ENCODE assay signal across 9 cellular contexts in the genomic region with DNA sequence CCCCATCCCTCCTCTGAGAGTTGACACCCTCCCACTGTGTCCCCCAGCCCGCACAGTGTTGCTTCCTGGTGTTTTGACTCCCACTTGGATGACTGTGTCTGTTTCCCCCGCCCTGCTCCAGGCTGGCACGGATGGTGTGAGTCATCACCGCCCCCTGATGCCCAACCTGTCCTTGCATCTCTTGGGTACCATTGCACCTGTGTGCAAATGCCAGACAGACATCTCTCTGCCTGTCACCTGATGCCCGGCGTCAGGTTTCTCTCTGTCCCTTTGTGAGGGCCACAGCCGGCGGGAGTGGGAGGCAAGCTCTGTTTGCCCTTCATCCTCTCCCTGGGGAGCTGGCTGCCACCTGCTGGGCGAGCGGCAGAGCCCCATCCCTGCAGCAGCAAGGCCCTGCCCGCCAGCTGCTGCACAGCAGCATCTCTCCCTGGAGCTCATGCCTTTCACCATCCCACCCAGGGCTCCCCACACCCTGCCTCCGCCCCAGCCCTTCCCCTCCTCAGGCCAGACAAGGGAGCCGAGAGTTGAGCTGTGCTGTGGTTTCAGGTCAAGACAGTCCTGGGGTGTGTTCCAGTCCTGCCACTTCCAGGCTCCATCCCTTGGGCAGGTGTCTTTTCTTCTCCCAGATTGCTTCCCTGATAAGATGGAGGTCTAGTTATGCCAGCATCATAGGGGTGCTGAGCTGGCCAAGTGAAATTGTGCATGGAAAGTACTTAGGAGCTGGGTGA. TPM values are rescaled to one million over a fixed set of nuclear protein-coding genes. Genes with fewer than 3 reads are reported as not detected.
DNase-seq lines count a peak whose midpoint lies in the region; ATAC-seq and TF ChIP-seq lines count a peak whose summit lies in the region.
"Had no signal": no experiment of that assay in that cellular context is flagged by ENCODE, and none has a peak within 500 bp of the region (broad histone marks: within the 10 kb centered on the region; RNA-seq: fewer than 3 reads in every experiment).

No MANE protein-coding gene starts in this region.

- POLR2A ChIA-PET in HEK293T (lab: Yijun Ruan, JAX) = interaction anchor here (1.3 kb wide), 1 partner anchor 39 kb away, joined by 3 read pairs; no protein-coding TSS in a partner anchor

- peaks cover 9% of the 10 kb centered on the region in 2 donors for H3K4me1 Mint-ChIP-seq in effector memory CD8-positive, alpha-beta T cell (ENCODE audit: low read depth in 2 of 2)

- no peaks in the 10 kb centered on the region for H3K9me3 Mint-ChIP-seq in effector memory CD8-positive, alpha-beta T cell
- H3K9me3 Mint-ChIP-seq: dendritic cell treated with granulocyte-macrophage colony-stimulating factor and Interleukin-4, amounts not matched to agents 40 ng/mL and 50 ng/mL, for 4 days had no signal

- H3K27me3 Mint-ChIP-seq in effector memory CD8-positive, alpha-beta T cell = no peaks in the 10 kb centered on the region
- H3K27me3 Mint-ChIP-seq: dendritic cell treated with granulocyte-macrophage colony-stimulating factor and Interleukin-4, amounts not matched to agents 40 ng/mL and 50 ng/mL, for 4 days had no signal

- CTCF ChIA-PET in HEK293T (lab: Yijun Ruan, JAX) = interaction anchor here (0.6 kb wide), 1 partner anchor 17 kb away, joined by 5 read pairs; no protein-coding TSS in a partner anchor

- H3K27ac Mint-ChIP-seq in effector memory CD8-positive, alpha-beta T cell = peak overlapping the region in 1 of 2 donors; percentile 17
- H3K27ac Mint-ChIP-seq: dendritic cell treated with granulocyte-macrophage colony-stimulating factor and Interleukin-4, amounts not matched to agents 40 ng/mL and 50 ng/mL, for 4 days had no signal

- ATAC-seq in left lobe of liver (peak; percentile 73), HG02798 (IDR thresholded peaks at IDR 0.05; ENCODE audit: poor library complexity, unreplicated experiment) (no peak)
- no peak for ATAC-seq in effector memory CD8-positive, alpha-beta T cell (replicated peaks)

- H3K4me3 Mint-ChIP-seq in effector memory CD8-positive, alpha-beta T cell = no peak overlapping the region
- H3K4me3 Mint-ChIP-seq: dendritic cell treated with granulocyte-macrophage colony-stimulating factor and Interleukin-4, amounts not matched to agents 40 ng/mL and 50 ng/mL, for 4 days had no signal

- peaks cover 3% of the 10 kb centered on the region for H3K36me3 Mint-ChIP-seq in effector memory CD8-positive, alpha-beta T cell (ENCODE audit: insufficient read depth)

- DNase-seq in DMS153 treated with DMSO at 0.1 percent for 48 hours (lab: John Stamatoyannopoulos, UW; ENCODE audit: unreplicated experiment) (peak; percentile 92), LHCN-M2 (ENCODE audit: low read depth) (peak; percentile 50), SHP77 treated with DMSO at 0.1 percent for 48 hours (lab: John Stamatoyannopoulos, UW) (peak; percentile 75), left lobe of liver (ENCODE audit: low spot score) (no peak), HEK293T (ENCODE audit: extremely low spot score) (no peak), RKO (ENCODE audit: low spot score) (no peak)
- DNase-seq in effector memory CD8-positive, alpha-beta T cell = no peak

TF ChIP-seq in HEK293T, 16 proteins besides CTCF, POLR2A, EP300 and RAD21:
- TF ChIP-seq TARDBP (IDR thresholded peaks at IDR 0.05) (no peak), HDGF (IDR thresholded peaks at IDR 0.05; ENCODE audit: borderline replicate concordance) (no peak), ZNF384 (IDR thresholded peaks at IDR 0.05) (no peak), BHLHE40 (IDR thresholded peaks at IDR 0.05; ENCODE audit: borderline replicate concordance) (no peak), CTBP1 (IDR thresholded peaks at IDR 0.05; ENCODE audit: borderline replicate concordance) (no peak), SP1 (IDR thresholded peaks at IDR 0.05) (no peak), SUZ12 (IDR thresholded peaks at IDR 0.05) (no peak), FOXK2 (IDR thresholded peaks at IDR 0.05) (no peak), L3MBTL2 (conservative IDR thresholded peaks at IDR 0.05) (no peak), LEF1 (IDR thresholded peaks at IDR 0.05; ENCODE audit: borderline replicate concordance) (no peak), ARNT (IDR thresholded peaks at IDR 0.05) (no peak), NFRKB (IDR thresholded peaks at IDR 0.05) (no peak)
- TF ChIP-seq, protein P1, sequence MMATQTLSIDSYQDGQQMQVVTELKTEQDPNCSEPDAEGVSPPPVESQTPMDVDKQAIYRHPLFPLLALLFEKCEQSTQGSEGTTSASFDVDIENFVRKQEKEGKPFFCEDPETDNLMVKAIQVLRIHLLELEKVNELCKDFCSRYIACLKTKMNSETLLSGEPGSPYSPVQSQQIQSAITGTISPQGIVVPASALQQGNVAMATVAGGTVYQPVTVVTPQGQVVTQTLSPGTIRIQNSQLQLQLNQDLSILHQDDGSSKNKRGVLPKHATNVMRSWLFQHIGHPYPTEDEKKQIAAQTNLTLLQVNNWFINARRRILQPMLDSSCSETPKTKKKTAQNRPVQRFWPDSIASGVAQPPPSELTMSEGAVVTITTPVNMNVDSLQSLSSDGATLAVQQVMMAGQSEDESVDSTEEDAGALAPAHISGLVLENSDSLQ (IDR thresholded peaks at IDR 0.05) = no peak

RNA-seq across cellular contexts. Expression of a gene that starts 29.7 kb away (rescaled TPM):
- 0.06 TPM in 1 of 2 replicates, not detected in the other for total RNA-seq in LHCN-M2 (2014; rRNA removed)
- 0.02 TPM for polyA plus RNA-seq in LHCN-M2 (2012)
- total RNA-seq in left lobe of liver = not detected

RNA-seq across cellular contexts. Expression of a gene that starts 38.1 kb away (rescaled TPM):
- 43.9 and 46.2 TPM in 2 replicates for total RNA-seq in LHCN-M2 (2014; rRNA removed)
- 22.2 TPM for polyA plus RNA-seq in LHCN-M2 (2012)
- total RNA-seq in left lobe of liver = 11.3 TPM

RNA-seq across cellular contexts. Expression of a gene that starts 47.0 kb away (rescaled TPM):
- total RNA-seq in LHCN-M2 (2014; rRNA removed) (5.3 and 10.4 TPM in 2 replicates), left lobe of liver (30.6 TPM)
- polyA plus RNA-seq in LHCN-M2 (2012) = 16.1 TPM

RNA-seq across cellular contexts. Expression of a gene that starts 47.5 kb away (rescaled TPM):
- total RNA-seq in LHCN-M2 (2014; rRNA removed) = 5.9 and 7.1 TPM in 2 replicates
- polyA plus RNA-seq in LHCN-M2 (2012) = 5.5 TPM
- 6.5 TPM for total RNA-seq in left lobe of liver

RNA-seq across cellular contexts. Expression of a gene that starts 52.0 kb away (rescaled TPM):
- total RNA-seq in LHCN-M2 (2014; rRNA removed) = 27.6 and 44.9 TPM in 2 replicates
- polyA plus RNA-seq in LHCN-M2 (2012) = 25.0 TPM
- 11.7 TPM for total RNA-seq in left lobe of liver

Comparison
In these comparisons a context has a peak if more than half of its experiments do, and no peak if none do; other contexts are left out.
1. DNase-seq: peak in DMS153 treated with DMSO at 0.1 percent for 48 hours (single experiment), LHCN-M2 (single experiment) and SHP77 treated with DMSO at 0.1 percent for 48 hours (single experiment); none in left lobe of liver (single experiment), HEK293T (single experiment), RKO (single experiment) and effector memory CD8-positive, alpha-beta T cell (0 of 3).